1 cellular context compared by ENCODE assay signal in the genomic region with DNA sequence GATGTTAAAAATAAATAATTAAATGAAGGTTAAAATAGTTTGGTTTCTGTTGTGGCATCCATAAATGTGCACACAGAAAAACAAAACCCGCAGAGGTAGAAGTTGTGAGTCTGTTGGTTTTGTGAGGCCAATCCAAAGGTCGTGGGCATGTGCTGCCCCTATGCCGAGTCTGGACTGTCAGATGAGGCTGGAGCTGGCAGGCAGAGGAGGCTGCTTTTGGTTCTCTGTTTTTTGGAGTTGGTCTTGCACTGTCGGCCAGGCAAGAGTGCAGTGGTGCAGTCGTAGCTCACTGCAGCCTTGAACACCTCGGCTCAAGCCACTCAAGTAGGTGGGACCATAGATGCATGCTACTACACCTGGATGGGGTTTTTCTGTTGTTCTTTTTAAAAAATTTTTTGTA.
TF ChIP-seq lines count a peak whose summit lies in the region.

No MANE protein-coding gene starts in this region.

TF ChIP-seq in HepG2, 621 proteins besides CTCF, POLR2A, EP300 and RAD21 (continued from another document):
- TF ChIP-seq, protein P1, sequence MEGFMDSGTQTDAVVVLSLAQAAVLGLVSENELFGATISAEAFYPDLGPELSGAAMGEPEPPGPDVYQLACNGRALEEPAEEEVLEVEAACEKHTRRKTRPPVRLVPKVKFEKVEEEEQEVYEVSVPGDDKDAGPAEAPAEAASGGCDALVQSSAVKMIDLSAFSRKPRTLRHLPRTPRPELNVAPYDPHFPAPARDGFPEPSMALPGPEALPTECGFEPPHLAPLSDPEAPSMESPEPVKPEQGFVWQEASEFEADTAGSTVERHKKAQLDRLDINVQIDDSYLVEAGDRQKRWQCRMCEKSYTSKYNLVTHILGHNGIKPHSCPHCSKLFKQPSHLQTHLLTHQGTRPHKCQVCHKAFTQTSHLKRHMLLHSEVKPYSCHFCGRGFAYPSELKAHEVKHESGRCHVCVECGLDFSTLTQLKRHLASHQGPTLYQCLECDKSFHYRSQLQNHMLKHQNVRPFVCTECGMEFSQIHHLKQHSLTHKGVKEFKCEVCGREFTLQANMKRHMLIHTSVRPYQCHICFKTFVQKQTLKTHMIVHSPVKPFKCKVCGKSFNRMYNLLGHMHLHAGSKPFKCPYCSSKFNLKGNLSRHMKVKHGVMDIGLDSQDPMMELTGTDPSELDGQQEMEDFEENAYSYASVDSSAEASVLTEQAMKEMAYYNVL (CRISPR knock-in tag; IDR thresholded peaks at IDR 0.05; ENCODE audit: borderline replicate concordance) = no peak
- TF ChIP-seq PHF21A (CRISPR knock-in tag; IDR thresholded peaks at IDR 0.05) = no peak
